ENCODE assay signal across 9 cellular contexts in the genomic region with DNA sequence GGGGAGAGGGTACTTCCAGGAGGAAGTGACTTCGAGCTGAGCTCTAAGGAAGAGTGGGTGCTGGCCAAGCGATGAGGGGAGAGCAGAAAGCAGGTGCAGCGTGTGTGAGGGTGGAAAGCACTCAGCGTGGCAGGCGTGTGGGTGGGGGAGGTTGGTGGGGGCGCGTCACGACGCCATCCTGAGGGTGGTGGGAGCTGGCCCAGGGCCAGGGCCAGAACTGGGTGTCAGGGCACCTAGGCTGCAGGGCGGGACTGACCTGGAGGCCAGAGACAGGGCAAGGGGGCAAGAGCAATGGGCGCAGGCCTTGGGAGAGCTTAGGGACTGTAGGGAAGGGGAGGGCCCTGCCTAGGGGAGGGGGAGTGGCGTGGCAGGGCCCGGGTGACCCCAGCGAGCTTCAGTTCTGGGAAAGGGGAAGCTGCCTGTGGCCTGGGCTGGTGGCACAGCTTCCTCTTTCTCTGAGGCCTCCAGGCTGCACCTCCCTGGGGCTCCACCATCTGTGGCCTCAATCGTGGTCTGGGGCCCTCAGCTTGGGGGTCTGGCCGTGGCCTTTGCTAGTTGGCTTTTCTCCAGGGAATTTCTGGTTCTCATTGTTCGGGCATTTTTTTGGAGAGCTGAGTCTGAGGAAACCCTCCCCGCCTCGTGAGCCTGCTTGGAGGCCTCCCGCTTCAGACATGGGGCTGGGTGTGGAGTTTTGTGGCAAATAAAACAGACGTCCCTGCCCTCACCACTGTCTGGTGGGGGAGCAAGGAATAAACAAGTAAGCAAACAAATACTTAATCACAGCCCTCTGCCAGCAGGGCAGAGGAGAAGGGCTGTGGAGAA. TPM values are rescaled to one million over a fixed set of nuclear protein-coding genes. Genes with fewer than 3 reads are reported as not detected.
A peak's percentile ranks its signal among the peaks of the same experiment; 100 is the strongest.
DNase-seq lines count a peak whose midpoint lies in the region; ATAC-seq and TF ChIP-seq lines count a peak whose summit lies in the region.
"Had no signal": no experiment of that assay in that cellular context is flagged by ENCODE, and none has a peak within 500 bp of the region (broad histone marks: within the 10 kb centered on the region; RNA-seq: fewer than 3 reads in every experiment).

No MANE protein-coding gene starts in this region.

- no peaks in the 10 kb centered on the region for H3K27me3 Mint-ChIP-seq in central memory CD8-positive, alpha-beta T cell
- H3K27me3 Mint-ChIP-seq in naive B cell (no peaks in the 10 kb centered on the region), chondrocyte (ENCODE audit: low read depth) (no peaks in the 10 kb centered on the region)

- H3K4me3 Mint-ChIP-seq in central memory CD8-positive, alpha-beta T cell, result no peak overlapping the region
- H3K4me3 Mint-ChIP-seq in naive B cell, result peak overlapping the region; percentile 56 to 100 (median 89)
- H3K4me3 Mint-ChIP-seq in chondrocyte (ENCODE audit: unreplicated experiment), result no peak overlapping the region

- no peak for TF ChIP-seq CTCF in NB4 (IDR thresholded peaks at IDR 0.05; ENCODE audit: low read depth, low read length)
- TF ChIP-seq CTCF in foreskin keratinocyte (conservative IDR thresholded peaks at IDR 0.05), result no peak
- no peak for TF ChIP-seq CTCF in chondrocyte (IDR thresholded peaks at IDR 0.05)

- H3K27ac Mint-ChIP-seq in central memory CD8-positive, alpha-beta T cell (ENCODE audit: low read depth), result peak overlapping the region; percentile 68
- peak overlapping the region; percentile 97 to 100 (median 100) for H3K27ac Mint-ChIP-seq in naive B cell
- no peak overlapping the region for H3K27ac Mint-ChIP-seq in chondrocyte (ENCODE audit: unreplicated experiment)

- no peaks in the 10 kb centered on the region for H3K9me3 Mint-ChIP-seq in central memory CD8-positive, alpha-beta T cell
- no peaks in the 10 kb centered on the region for H3K9me3 Mint-ChIP-seq in naive B cell
- no peaks in the 10 kb centered on the region for H3K9me3 Mint-ChIP-seq in chondrocyte (ENCODE audit: low read depth)

- peak; percentile 18 for DNase-seq in EL
- DNase-seq in NB4 (ENCODE audit: low read depth), result peak; percentile 97
- no peak for DNase-seq in central memory CD8-positive, alpha-beta T cell (ENCODE audit: low spot score in 2 of 2)
- DNase-seq in naive B cell, result peak; percentile 95
- DNase-seq in foreskin keratinocyte, result no peak
- no peak for DNase-seq in chondrocyte (ENCODE audit: low spot score)
- DNase-seq in NCI-H2029 (lab: John Stamatoyannopoulos, UW), result no peak

- ATAC-seq in GM21423 (IDR thresholded peaks at IDR 0.05; ENCODE audit: unreplicated experiment) (peak; percentile 44), naive B cell (ENCODE audit: low read depth in 2 of 2) (peak; percentile 74 to 76), foreskin keratinocyte (no peak)
- peak; percentile 28 for ATAC-seq in central memory CD8-positive, alpha-beta T cell (replicated peaks; ENCODE audit: extremely low read depth, poor library complexity, severe bottlenecking)

- TF ChIP-seq POLR2A in NB4 (IDR thresholded peaks at IDR 0.05; ENCODE audit: extremely low read depth, insufficient read length), result no peak

- H3K4me1 ChIP-seq in foreskin keratinocyte, result peaks cover 47% of the 10 kb centered on the region

- no peaks in the 10 kb centered on the region for H3K27me3 ChIP-seq in foreskin keratinocyte
- H3K27me3 ChIP-seq: tibial artery had no signal

- no peak overlapping the region for H3K4me3 ChIP-seq in NB4 (ENCODE audit: low read depth, low read length)
- H3K4me3 ChIP-seq: tibial artery had no signal

- H3K36me3 Mint-ChIP-seq in central memory CD8-positive, alpha-beta T cell (ENCODE audit: insufficient read depth), result peaks cover 44% of the 10 kb centered on the region
- no peaks in the 10 kb centered on the region for H3K36me3 Mint-ChIP-seq in naive B cell
- H3K36me3 Mint-ChIP-seq in chondrocyte (ENCODE audit: low read depth), result no peaks in the 10 kb centered on the region

- no peak overlapping the region for H3K27ac ChIP-seq in foreskin keratinocyte
- H3K27ac ChIP-seq: tibial artery had no signal

- peaks cover 72% of the 10 kb centered on the region for H3K4me1 Mint-ChIP-seq in central memory CD8-positive, alpha-beta T cell
- peaks cover 93 to 100% (median 98%) of the 10 kb centered on the region in 3 donors for H3K4me1 Mint-ChIP-seq in naive B cell
- peaks cover 47% of the 10 kb centered on the region for H3K4me1 Mint-ChIP-seq in chondrocyte (ENCODE audit: low read depth)

RNA-seq across cellular contexts. Expression of gene RELT, which starts 8.9 kb away (rescaled TPM):
- polyA plus RNA-seq in naive B cell (ENCODE audit: low read depth in 6 of 6) (10 to 100 TPM; 16.3 to 35.1 (median 21.2) TPM), foreskin keratinocyte (8.1 and 10.7 TPM in 2 replicates)
- total RNA-seq in foreskin keratinocyte (11.6 and 12.7 TPM in 2 replicates), chondrocyte (3.5 to 4.5 TPM (median 3.5 TPM) in 3 replicates)

Comparison
In these comparisons a context has a peak if more than half of its experiments do, and no peak if none do; other contexts are left out.
1. DNase-seq: peak in EL (single experiment), NB4 (single experiment) and naive B cell (single experiment); none in central memory CD8-positive, alpha-beta T cell (0 of 2), foreskin keratinocyte (0 of 2), chondrocyte (single experiment) and NCI-H2029 (single experiment).
2. H3K4me3 Mint-ChIP-seq: peak in naive B cell (8 of 8); none in central memory CD8-positive, alpha-beta T cell (single experiment) and chondrocyte (single experiment).